ENCODE assay signal across 8 cellular contexts in genomic region chr11:10301656-10302293, GRCh38. TPM values are rescaled to one million over a fixed set of nuclear protein-coding genes. Genes with fewer than 3 reads are reported as not detected.
DNase-seq lines count a peak whose midpoint lies in the region; ATAC-seq, FAIRE-seq and TF ChIP-seq lines count a peak whose summit lies in the region.

No MANE protein-coding gene starts in this region.

- no peak for FAIRE-seq in GM12891 (lab: Jason Lieb, UNC)

- no peaks in the 10 kb centered on the region for H3K27me3 ChIP-seq in RWPE2 (ENCODE audit: insufficient read depth, poor library complexity, severe bottlenecking)

- peaks cover 12% of the 10 kb centered on the region for H3K4me1 ChIP-seq in RWPE2 (ENCODE audit: insufficient read depth, poor library complexity, severe bottlenecking)

- no peak for TF ChIP-seq CTCF in RWPE2 (IDR thresholded peaks at IDR 0.05; ENCODE audit: poor library complexity, severe bottlenecking)
- TF ChIP-seq CTCF in fibroblast of pulmonary artery (IDR thresholded peaks at IDR 0.05; ENCODE audit: low read length, missing control alignments) = no peak
- no peak for TF ChIP-seq CTCF in retinal pigment epithelial cell (conservative IDR thresholded peaks at IDR 0.05; ENCODE audit: low read depth, low read length)

- peaks cover 12% of the 10 kb centered on the region for H3K36me3 ChIP-seq in RWPE2 (ENCODE audit: low read depth)

- H3K4me3 ChIP-seq in RWPE2 (ENCODE audit: severe bottlenecking) = peak overlapping the region; percentile 72
- H3K4me3 ChIP-seq in fibroblast of pulmonary artery (replicated peaks; ENCODE audit: low read depth, low read length) = peak overlapping the region; percentile 95
- peak overlapping the region; percentile 86 for H3K4me3 ChIP-seq in retinal pigment epithelial cell (ENCODE audit: low read length)

- ATAC-seq in RWPE2 (ENCODE audit: low read depth) (peak; percentile 14), HG02642 (IDR thresholded peaks at IDR 0.05; ENCODE audit: poor library complexity, unreplicated experiment) (no peak)

- no peaks in the 10 kb centered on the region for H3K9me3 ChIP-seq in RWPE2 (ENCODE audit: severe bottlenecking)

- no peak for TF ChIP-seq POLR2A in GM12891 (IDR thresholded peaks at IDR 0.05; ENCODE audit: low read depth, low read length)

- peak overlapping the region; percentile 96 for H3K27ac ChIP-seq in RWPE2 (ENCODE audit: poor library complexity, severe bottlenecking)

- DNase-seq in GM04504 (ENCODE audit: low read depth) = peak; percentile 48
- no peak for DNase-seq in RWPE2 (ENCODE audit: low spot score)
- peak; percentile 72 for DNase-seq in fibroblast of pulmonary artery (ENCODE audit: low read depth)
- no peak for DNase-seq in retinal pigment epithelial cell (ENCODE audit: low read depth)
- no peak for DNase-seq in NCI-H187 (lab: John Stamatoyannopoulos, UW)
- no peak for DNase-seq in amygdala (lab: John Stamatoyannopoulos, UW)
- DNase-seq in GM12891 (ENCODE audit: insufficient read length, low spot score) = no peak

TF ChIP-seq in GM12891, 5 proteins besides CTCF, POLR2A, EP300 and RAD21:
- TF ChIP-seq POU2F2 (IDR thresholded peaks at IDR 0.05; ENCODE audit: low read depth, low read length) = no peak
TF ChIP-seq in GM12891: peak in this region for 0.

RNA-seq across cellular contexts. Expression of gene ADM, which starts 3.1 kb away (rescaled TPM):
- 2.0 TPM for polyA plus RNA-seq in GM12891 (2012; ENCODE audit: low read depth, missing spikeins)

RNA-seq across cellular contexts. Expression of gene SBF2, which starts 7.8 kb away (rescaled TPM):
- polyA plus RNA-seq in GM12891 (2012; ENCODE audit: low read depth, missing spikeins) = 1.4 TPM

Comparison
In these comparisons a context has a peak if more than half of its experiments do, and no peak if none do; other contexts are left out.
1. DNase-seq: peak in GM04504 (single experiment) and fibroblast of pulmonary artery (single experiment); none in RWPE2 (single experiment), retinal pigment epithelial cell (single experiment), NCI-H187 (0 of 2), amygdala (0 of 56) and GM12891 (single experiment).
2. Peak in every context shown above with its lines, with median percentiles within 50 percentile points of each other: H3K4me3 ChIP-seq.